ENCODE assay signal across 9 cellular contexts in the genomic region with DNA sequence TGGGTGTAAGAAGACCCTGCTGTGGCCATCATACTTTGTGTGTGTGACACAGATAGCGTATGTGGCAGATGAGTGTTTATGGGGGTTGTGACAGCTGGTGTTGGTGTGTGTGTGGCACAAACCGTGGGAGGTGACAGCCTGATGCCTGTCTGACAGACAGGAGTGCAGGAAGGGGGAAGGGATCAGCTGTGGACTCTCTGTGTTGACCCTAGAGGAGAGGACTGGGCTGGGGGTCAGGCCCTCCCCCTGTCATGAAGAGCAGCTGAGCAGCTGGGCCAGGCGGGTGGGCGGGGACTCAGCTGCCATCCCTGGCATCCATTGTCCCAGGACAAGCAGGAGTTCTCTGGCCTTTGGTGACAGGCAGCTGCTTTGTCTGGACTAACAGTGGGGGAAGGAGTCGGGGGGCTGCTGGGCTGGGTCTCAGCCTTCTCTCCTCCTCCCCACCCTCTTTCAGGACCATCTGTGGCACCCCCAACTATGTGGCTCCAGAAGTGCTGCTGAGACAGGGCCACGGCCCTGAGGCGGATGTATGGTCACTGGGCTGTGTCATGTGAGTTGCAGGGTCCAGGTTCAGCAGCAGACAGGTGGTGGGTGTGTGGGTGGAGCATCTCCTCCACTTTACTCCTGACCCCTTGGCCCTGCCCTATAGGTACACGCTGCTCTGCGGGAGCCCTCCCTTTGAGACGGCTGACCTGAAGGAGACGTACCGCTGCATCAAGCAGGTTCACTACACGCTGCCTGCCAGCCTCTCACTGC. TPM values are rescaled to one million over a fixed set of nuclear protein-coding genes. Genes with fewer than 3 reads are reported as not detected.
DNase-seq lines count a peak whose midpoint lies in the region; ATAC-seq and TF ChIP-seq lines count a peak whose summit lies in the region.
"Had no signal": no experiment of that assay in that cellular context is flagged by ENCODE, and none has a peak within 500 bp of the region (broad histone marks: within the 10 kb centered on the region; RNA-seq: fewer than 3 reads in every experiment).

No MANE protein-coding gene starts in this region.

- POLR2A ChIA-PET in CD4-positive, alpha-beta memory T cell (lab: Charles Lee; ENCODE audit: partially characterized antibody) = interaction anchor here (1.1 to 18.2 kb wide), 6 partner anchors 15 to 501 kb away, joined by 3 to 1564 read pairs (median 4); partner anchors contain the start of genes BEST4, BTBD19, DYNLT4 and RNU5D-1

- peaks cover 0 to 7% (median 0%) of the 10 kb centered on the region in 8 donors for H3K9me3 Mint-ChIP-seq in CD4-positive, alpha-beta memory T cell

- H3K27ac Mint-ChIP-seq in CD4-positive, alpha-beta memory T cell = peak overlapping the region; percentile 82 to 100 (median 95)

- peaks cover 35% of the 10 kb centered on the region for H3K36me3 ChIP-seq in CD4-positive, alpha-beta memory T cell (ENCODE audit: insufficient read depth, low read length)
- H3K36me3 ChIP-seq in RWPE2 (ENCODE audit: low read depth) = peaks cover 52% of the 10 kb centered on the region

- H3K36me3 Mint-ChIP-seq in CD4-positive, alpha-beta memory T cell = peaks cover 40 to 55% of the 10 kb centered on the region in 2 donors

- TF ChIP-seq CTCF in RWPE2 (IDR thresholded peaks at IDR 0.05; ENCODE audit: poor library complexity, severe bottlenecking) (no peak), epithelial cell of proximal tubule (conservative IDR thresholded peaks at IDR 0.05; ENCODE audit: low read depth, low read length) (no peak)

- ATAC-seq in RWPE2 (ENCODE audit: low read depth) (no peak), GM21528 (IDR thresholded peaks at IDR 0.05; ENCODE audit: low FRiP score, unreplicated experiment) (no peak)

- no peaks in the 10 kb centered on the region for H3K27me3 ChIP-seq in CD4-positive, alpha-beta memory T cell (ENCODE audit: insufficient read depth, low read length)
- no peaks in the 10 kb centered on the region for H3K27me3 ChIP-seq in RWPE2 (ENCODE audit: insufficient read depth, poor library complexity, severe bottlenecking)

- peak overlapping the region; percentile 77 to 83 for H3K4me3 ChIP-seq in CD4-positive, alpha-beta memory T cell (ENCODE audit: low read length in 2 of 2)
- H3K4me3 ChIP-seq in RWPE2 (ENCODE audit: severe bottlenecking) (peak overlapping the region; percentile 85), epithelial cell of proximal tubule (ENCODE audit: low read depth, low read length) (peak overlapping the region; percentile 93)

- H3K9me3 ChIP-seq in CD4-positive, alpha-beta memory T cell (ENCODE audit: control insufficient read depth in 1 of 2, low read length in 2 of 2) = no peaks in the 10 kb centered on the region
- no peaks in the 10 kb centered on the region for H3K9me3 ChIP-seq in RWPE2 (ENCODE audit: severe bottlenecking)

- H3K4me3 Mint-ChIP-seq in CD4-positive, alpha-beta memory T cell = peak overlapping the region; percentile 88 to 99 (median 95)

- peaks cover 57% of the 10 kb centered on the region for H3K4me1 ChIP-seq in CD4-positive, alpha-beta memory T cell (ENCODE audit: insufficient read depth, low read length)
- peaks cover 11% of the 10 kb centered on the region for H3K4me1 ChIP-seq in RWPE2 (ENCODE audit: insufficient read depth, poor library complexity, severe bottlenecking)

- peaks cover 35 to 68% (median 42%) of the 10 kb centered on the region in 4 donors for H3K4me1 Mint-ChIP-seq in CD4-positive, alpha-beta memory T cell

- intact Hi-C loops in CD4-positive, alpha-beta memory T cell (cut with micrococcal nuclease) = loop anchor here (1.0 to 10.0 kb wide), 4 partner anchors 17 to 885 kb away; partner anchors contain the start of genes GPBP1L1, NASP, TESK2 and TMEM69

- H3K27ac ChIP-seq in CD4-positive, alpha-beta memory T cell (ENCODE audit: low read depth, low read length) = peak overlapping the region; percentile 96
- H3K27ac ChIP-seq in RWPE2 (ENCODE audit: poor library complexity, severe bottlenecking) = peak overlapping the region; percentile 96

- no peaks in the 10 kb centered on the region for H3K27me3 Mint-ChIP-seq in CD4-positive, alpha-beta memory T cell

- peak in 2 of 5 donors; percentile 22 to 49 for DNase-seq in CD4-positive, alpha-beta memory T cell
- no peak for DNase-seq in RWPE2 (ENCODE audit: low spot score)
- DNase-seq in epithelial cell of proximal tubule (ENCODE audit: low read depth) = no peak
- peak in 33 of 56 donors; percentile 22 to 77 (median 52) for DNase-seq in nucleus accumbens (lab: John Stamatoyannopoulos, UW)
- DNase-seq in SW480 (ENCODE audit: low spot score) = no peak
- DNase-seq in NCI-H1930 (lab: John Stamatoyannopoulos, UW) = no peak
- DNase-seq in iPS-NIHi7 (ENCODE audit: extremely low spot score) = no peak
- DNase-seq: NCI-H69 had no signal

- CTCF ChIA-PET in CD4-positive, alpha-beta memory T cell (lab: Charles Lee; ENCODE audit: partially characterized antibody) = interaction anchor here (0.5 to 13.0 kb wide), 2 partner anchors 18 to 84 kb away, joined by 3 to 174 read pairs; no protein-coding TSS in a partner anchor

RNA-seq across cellular contexts. Expression of gene PLK3, which starts 2.3 kb away (rescaled TPM):
- total RNA-seq in CD4-positive, alpha-beta memory T cell = 100 to 1,000 TPM; 151 to 153 TPM
- polyA plus RNA-seq in CD4-positive, alpha-beta memory T cell = 10 to 100 TPM; 37.3 to 43.7 TPM
- 25.5 and 51.1 TPM in 2 replicates for total RNA-seq in epithelial cell of proximal tubule

RNA-seq across cellular contexts. Expression of gene DYNLT4, which starts 4.7 kb away (rescaled TPM):
- under 1 TPM in 1 of 2 experiments, not detected in 1; 0.47 TPM for total RNA-seq in CD4-positive, alpha-beta memory T cell
- 1 to 10 TPM; 1.0 to 1.6 TPM for polyA plus RNA-seq in CD4-positive, alpha-beta memory T cell
- total RNA-seq in epithelial cell of proximal tubule = 0.29 TPM in 1 of 2 replicates, not detected in the other

RNA-seq across cellular contexts. Expression of gene BTBD19, which starts 5.8 kb away (rescaled TPM):
- 10 to 100 TPM; 14.8 to 16.8 TPM for total RNA-seq in CD4-positive, alpha-beta memory T cell
- under 1 TPM; 0.25 to 0.26 TPM for polyA plus RNA-seq in CD4-positive, alpha-beta memory T cell
- 0.29 and 2.8 TPM in 2 replicates for total RNA-seq in epithelial cell of proximal tubule

RNA-seq across cellular contexts. Expression of gene BEST4, which starts 14.5 kb away (rescaled TPM):
- 1 to 10 TPM; 1.2 to 1.6 TPM for total RNA-seq in CD4-positive, alpha-beta memory T cell
- polyA plus RNA-seq in CD4-positive, alpha-beta memory T cell = under 1 TPM in 1 of 2 donors, not detected in 1; 0.20 TPM
- 0.07 and 0.12 TPM in 2 replicates for total RNA-seq in epithelial cell of proximal tubule

RNA-seq across cellular contexts. Expression of gene RPS8, which starts 27.1 kb away (rescaled TPM):
- total RNA-seq in CD4-positive, alpha-beta memory T cell = 1,000 to 10,000 TPM; 2,728 to 2,811 TPM
- polyA plus RNA-seq in CD4-positive, alpha-beta memory T cell = 1,000 to 10,000 TPM in 1 of 2 donors, 100 to 1,000 TPM in 1; 778 to 1,323 TPM
- 2,248 and 2,814 TPM in 2 replicates for total RNA-seq in epithelial cell of proximal tubule

Comparison
In these comparisons a context has a peak if more than half of its experiments do, and no peak if none do; other contexts are left out.
1. DNase-seq: peak in nucleus accumbens (33 of 56); none in RWPE2 (single experiment), epithelial cell of proximal tubule (single experiment), SW480 (single experiment), NCI-H1930 (0 of 2) and iPS-NIHi7 (single experiment).
2. Peak in every context shown above with its lines, with median percentiles within 50 percentile points of each other: H3K4me3 ChIP-seq.